1 cellular context compared by ENCODE assay signal in the genomic region with DNA sequence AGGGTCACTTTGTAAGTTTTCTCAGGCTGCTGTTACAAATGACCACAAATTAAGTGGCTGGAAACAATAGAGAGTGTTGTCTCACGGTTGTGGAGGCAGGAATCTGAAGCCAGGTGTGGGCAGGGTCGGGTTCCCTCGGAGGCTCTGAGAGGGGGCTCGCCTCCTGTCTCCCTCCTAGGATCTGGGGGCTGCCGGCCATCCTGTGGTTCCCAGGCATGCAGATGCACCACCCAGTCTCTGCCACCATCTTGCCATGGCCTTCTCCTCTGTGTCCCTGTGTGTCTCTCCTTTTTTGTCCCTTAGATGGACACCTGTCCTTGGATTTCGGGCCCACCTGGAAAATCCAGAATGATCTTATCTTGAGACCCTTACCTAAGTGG.
TF ChIP-seq lines count a peak whose summit lies in the region.

No MANE protein-coding gene starts in this region.

TF ChIP-seq in GM12878, 131 proteins besides CTCF, POLR2A, EP300 and RAD21 (continued from another document):
- TF ChIP-seq, protein P1, sequence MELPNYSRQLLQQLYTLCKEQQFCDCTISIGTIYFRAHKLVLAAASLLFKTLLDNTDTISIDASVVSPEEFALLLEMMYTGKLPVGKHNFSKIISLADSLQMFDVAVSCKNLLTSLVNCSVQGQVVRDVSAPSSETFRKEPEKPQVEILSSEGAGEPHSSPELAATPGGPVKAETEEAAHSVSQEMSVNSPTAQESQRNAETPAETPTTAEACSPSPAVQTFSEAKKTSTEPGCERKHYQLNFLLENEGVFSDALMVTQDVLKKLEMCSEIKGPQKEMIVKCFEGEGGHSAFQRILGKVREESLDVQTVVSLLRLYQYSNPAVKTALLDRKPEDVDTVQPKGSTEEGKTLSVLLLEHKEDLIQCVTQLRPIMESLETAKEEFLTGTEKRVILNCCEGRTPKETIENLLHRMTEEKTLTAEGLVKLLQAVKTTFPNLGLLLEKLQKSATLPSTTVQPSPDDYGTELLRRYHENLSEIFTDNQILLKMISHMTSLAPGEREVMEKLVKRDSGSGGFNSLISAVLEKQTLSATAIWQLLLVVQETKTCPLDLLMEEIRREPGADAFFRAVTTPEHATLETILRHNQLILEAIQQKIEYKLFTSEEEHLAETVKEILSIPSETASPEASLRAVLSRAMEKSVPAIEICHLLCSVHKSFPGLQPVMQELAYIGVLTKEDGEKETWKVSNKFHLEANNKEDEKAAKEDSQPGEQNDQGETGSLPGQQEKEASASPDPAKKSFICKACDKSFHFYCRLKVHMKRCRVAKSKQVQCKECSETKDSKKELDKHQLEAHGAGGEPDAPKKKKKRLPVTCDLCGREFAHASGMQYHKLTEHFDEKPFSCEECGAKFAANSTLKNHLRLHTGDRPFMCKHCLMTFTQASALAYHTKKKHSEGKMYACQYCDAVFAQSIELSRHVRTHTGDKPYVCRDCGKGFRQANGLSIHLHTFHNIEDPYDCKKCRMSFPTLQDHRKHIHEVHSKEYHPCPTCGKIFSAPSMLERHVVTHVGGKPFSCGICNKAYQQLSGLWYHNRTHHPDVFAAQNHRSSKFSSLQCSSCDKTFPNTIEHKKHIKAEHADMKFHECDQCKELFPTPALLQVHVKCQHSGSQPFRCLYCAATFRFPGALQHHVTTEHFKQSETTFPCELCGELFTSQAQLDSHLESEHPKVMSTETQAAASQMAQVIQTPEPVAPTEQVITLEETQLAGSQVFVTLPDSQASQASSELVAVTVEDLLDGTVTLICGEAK (IDR thresholded peaks at IDR 0.05; ENCODE audit: borderline replicate concordance), result no peak
- TF ChIP-seq POU2F2 (IDR thresholded peaks at IDR 0.05; ENCODE audit: borderline replicate concordance, low read depth, low read length), result no peak
- no peak for TF ChIP-seq HCFC1 (IDR thresholded peaks at IDR 0.05; ENCODE audit: low read length)
- TF ChIP-seq, protein P2, sequence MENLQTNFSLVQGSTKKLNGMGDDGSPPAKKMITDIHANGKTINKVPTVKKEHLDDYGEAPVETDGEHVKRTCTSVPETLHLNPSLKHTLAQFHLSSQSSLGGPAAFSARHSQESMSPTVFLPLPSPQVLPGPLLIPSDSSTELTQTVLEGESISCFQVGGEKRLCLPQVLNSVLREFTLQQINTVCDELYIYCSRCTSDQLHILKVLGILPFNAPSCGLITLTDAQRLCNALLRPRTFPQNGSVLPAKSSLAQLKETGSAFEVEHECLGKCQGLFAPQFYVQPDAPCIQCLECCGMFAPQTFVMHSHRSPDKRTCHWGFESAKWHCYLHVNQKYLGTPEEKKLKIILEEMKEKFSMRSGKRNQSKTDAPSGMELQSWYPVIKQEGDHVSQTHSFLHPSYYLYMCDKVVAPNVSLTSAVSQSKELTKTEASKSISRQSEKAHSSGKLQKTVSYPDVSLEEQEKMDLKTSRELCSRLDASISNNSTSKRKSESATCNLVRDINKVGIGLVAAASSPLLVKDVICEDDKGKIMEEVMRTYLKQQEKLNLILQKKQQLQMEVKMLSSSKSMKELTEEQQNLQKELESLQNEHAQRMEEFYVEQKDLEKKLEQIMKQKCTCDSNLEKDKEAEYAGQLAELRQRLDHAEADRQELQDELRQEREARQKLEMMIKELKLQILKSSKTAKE (IDR thresholded peaks at IDR 0.05; ENCODE audit: low read depth, poor library complexity, severe bottlenecking), result no peak
- TF ChIP-seq SP1 (IDR thresholded peaks at IDR 0.05; ENCODE audit: low read depth, low read length), result no peak
- TF ChIP-seq FOXK2 (IDR thresholded peaks at IDR 0.05), result no peak
- TF ChIP-seq, protein P3, sequence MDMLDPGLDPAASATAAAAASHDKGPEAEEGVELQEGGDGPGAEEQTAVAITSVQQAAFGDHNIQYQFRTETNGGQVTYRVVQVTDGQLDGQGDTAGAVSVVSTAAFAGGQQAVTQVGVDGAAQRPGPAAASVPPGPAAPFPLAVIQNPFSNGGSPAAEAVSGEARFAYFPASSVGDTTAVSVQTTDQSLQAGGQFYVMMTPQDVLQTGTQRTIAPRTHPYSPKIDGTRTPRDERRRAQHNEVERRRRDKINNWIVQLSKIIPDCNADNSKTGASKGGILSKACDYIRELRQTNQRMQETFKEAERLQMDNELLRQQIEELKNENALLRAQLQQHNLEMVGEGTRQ (IDR thresholded peaks at IDR 0.05; ENCODE audit: borderline replicate concordance, low read depth, low read length), result no peak
- TF ChIP-seq JUND (IDR thresholded peaks at IDR 0.05; ENCODE audit: low read depth, low read length), result no peak
- no peak for TF ChIP-seq POLR2AphosphoS5 (IDR thresholded peaks at IDR 0.05; ENCODE audit: low read length)
- no peak for TF ChIP-seq SREBF2 (IDR thresholded peaks at IDR 0.05; ENCODE audit: low read length)
- no peak for TF ChIP-seq CHD1 (IDR thresholded peaks at IDR 0.05; ENCODE audit: low read depth, low read length)
- no peak for TF ChIP-seq POLR2AphosphoS2 (IDR thresholded peaks at IDR 0.05; ENCODE audit: low read depth, low read length)
- TF ChIP-seq CBFB (IDR thresholded peaks at IDR 0.05; ENCODE audit: low read depth), result peak; percentile 19; the same call in 1 of the 2 replicates
- TF ChIP-seq, protein P4, sequence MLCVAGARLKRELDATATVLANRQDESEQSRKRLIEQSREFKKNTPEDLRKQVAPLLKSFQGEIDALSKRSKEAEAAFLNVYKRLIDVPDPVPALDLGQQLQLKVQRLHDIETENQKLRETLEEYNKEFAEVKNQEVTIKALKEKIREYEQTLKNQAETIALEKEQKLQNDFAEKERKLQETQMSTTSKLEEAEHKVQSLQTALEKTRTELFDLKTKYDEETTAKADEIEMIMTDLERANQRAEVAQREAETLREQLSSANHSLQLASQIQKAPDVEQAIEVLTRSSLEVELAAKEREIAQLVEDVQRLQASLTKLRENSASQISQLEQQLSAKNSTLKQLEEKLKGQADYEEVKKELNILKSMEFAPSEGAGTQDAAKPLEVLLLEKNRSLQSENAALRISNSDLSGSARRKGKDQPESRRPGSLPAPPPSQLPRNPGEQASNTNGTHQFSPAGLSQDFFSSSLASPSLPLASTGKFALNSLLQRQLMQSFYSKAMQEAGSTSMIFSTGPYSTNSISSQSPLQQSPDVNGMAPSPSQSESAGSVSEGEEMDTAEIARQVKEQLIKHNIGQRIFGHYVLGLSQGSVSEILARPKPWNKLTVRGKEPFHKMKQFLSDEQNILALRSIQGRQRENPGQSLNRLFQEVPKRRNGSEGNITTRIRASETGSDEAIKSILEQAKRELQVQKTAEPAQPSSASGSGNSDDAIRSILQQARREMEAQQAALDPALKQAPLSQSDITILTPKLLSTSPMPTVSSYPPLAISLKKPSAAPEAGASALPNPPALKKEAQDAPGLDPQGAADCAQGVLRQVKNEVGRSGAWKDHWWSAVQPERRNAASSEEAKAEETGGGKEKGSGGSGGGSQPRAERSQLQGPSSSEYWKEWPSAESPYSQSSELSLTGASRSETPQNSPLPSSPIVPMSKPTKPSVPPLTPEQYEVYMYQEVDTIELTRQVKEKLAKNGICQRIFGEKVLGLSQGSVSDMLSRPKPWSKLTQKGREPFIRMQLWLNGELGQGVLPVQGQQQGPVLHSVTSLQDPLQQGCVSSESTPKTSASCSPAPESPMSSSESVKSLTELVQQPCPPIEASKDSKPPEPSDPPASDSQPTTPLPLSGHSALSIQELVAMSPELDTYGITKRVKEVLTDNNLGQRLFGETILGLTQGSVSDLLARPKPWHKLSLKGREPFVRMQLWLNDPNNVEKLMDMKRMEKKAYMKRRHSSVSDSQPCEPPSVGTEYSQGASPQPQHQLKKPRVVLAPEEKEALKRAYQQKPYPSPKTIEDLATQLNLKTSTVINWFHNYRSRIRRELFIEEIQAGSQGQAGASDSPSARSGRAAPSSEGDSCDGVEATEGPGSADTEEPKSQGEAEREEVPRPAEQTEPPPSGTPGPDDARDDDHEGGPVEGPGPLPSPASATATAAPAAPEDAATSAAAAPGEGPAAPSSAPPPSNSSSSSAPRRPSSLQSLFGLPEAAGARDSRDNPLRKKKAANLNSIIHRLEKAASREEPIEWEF (IDR thresholded peaks at IDR 0.05; ENCODE audit: insufficient replicate concordance, low read depth, low read length), result no peak
- no peak for TF ChIP-seq TAF1 (IDR thresholded peaks at IDR 0.05; ENCODE audit: borderline replicate concordance, low read depth, low read length)
- no peak for TF ChIP-seq STAT3 (IDR thresholded peaks at IDR 0.05; ENCODE audit: low read depth, low read length)
- TF ChIP-seq, protein P5, sequence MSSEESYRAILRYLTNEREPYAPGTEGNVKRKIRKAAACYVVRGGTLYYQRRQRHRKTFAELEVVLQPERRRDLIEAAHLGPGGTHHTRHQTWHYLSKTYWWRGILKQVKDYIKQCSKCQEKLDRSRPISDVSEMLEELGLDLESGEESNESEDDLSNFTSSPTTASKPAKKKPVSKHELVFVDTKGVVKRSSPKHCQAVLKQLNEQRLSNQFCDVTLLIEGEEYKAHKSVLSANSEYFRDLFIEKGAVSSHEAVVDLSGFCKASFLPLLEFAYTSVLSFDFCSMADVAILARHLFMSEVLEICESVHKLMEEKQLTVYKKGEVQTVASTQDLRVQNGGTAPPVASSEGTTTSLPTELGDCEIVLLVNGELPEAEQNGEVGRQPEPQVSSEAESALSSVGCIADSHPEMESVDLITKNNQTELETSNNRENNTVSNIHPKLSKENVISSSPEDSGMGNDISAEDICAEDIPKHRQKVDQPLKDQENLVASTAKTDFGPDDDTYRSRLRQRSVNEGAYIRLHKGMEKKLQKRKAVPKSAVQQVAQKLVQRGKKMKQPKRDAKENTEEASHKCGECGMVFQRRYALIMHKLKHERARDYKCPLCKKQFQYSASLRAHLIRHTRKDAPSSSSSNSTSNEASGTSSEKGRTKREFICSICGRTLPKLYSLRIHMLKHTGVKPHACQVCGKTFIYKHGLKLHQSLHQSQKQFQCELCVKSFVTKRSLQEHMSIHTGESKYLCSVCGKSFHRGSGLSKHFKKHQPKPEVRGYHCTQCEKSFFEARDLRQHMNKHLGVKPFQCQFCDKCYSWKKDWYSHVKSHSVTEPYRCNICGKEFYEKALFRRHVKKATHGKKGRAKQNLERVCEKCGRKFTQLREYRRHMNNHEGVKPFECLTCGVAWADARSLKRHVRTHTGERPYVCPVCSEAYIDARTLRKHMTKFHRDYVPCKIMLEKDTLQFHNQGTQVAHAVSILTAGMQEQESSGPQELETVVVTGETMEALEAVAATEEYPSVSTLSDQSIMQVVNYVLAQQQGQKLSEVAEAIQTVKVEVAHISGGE (CRISPR knock-in tag; IDR thresholded peaks at IDR 0.05), result no peak
- TF ChIP-seq, protein P6, sequence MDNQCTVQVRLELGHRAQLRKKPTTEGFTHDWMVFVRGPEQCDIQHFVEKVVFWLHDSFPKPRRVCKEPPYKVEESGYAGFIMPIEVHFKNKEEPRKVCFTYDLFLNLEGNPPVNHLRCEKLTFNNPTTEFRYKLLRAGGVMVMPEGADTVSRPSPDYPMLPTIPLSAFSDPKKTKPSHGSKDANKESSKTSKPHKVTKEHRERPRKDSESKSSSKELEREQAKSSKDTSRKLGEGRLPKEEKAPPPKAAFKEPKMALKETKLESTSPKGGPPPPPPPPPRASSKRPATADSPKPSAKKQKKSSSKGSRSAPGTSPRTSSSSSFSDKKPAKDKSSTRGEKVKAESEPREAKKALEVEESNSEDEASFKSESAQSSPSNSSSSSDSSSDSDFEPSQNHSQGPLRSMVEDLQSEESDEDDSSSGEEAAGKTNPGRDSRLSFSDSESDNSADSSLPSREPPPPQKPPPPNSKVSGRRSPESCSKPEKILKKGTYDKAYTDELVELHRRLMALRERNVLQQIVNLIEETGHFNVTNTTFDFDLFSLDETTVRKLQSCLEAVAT (IDR thresholded peaks at IDR 0.05), result 0 out of 2 replicates have a peak, but pooled peaks have one; percentile 8
- no peak for TF ChIP-seq RB1 (IDR thresholded peaks at IDR 0.05; ENCODE audit: borderline replicate concordance)
- TF ChIP-seq CREM (IDR thresholded peaks at IDR 0.05; ENCODE audit: low read depth), result no peak
- TF ChIP-seq STAT1 (conservative IDR thresholded peaks at IDR 0.05), result no peak
- no peak for TF ChIP-seq YY1 (IDR thresholded peaks at IDR 0.05; ENCODE audit: low read depth, low read length)
- TF ChIP-seq ZNF384 (IDR thresholded peaks at IDR 0.05; ENCODE audit: borderline replicate concordance, low read depth, low read length), result no peak
- no peak for TF ChIP-seq CREB1 (IDR thresholded peaks at IDR 0.05; ENCODE audit: low read depth)
- no peak for TF ChIP-seq MXI1 (IDR thresholded peaks at IDR 0.05; ENCODE audit: low read depth, low read length)
- TF ChIP-seq MYB (IDR thresholded peaks at IDR 0.05; ENCODE audit: borderline replicate concordance, low read depth, low read length), result no peak
- TF ChIP-seq PAX5 (IDR thresholded peaks at IDR 0.05; ENCODE audit: borderline replicate concordance, low read depth, low read length), result no peak
- no peak for TF ChIP-seq GABPA (IDR thresholded peaks at IDR 0.05; ENCODE audit: low read depth)
- TF ChIP-seq PML (IDR thresholded peaks at IDR 0.05; ENCODE audit: low read length), result no peak
- no peak for TF ChIP-seq RFX5 (IDR thresholded peaks at IDR 0.05; ENCODE audit: low read depth, low read length)
- no peak for TF ChIP-seq BHLHE40 (IDR thresholded peaks at IDR 0.05; ENCODE audit: borderline replicate concordance in 1 of 2, low read depth in 2 of 2, low read length in 1 of 2)
- TF ChIP-seq, protein P7, sequence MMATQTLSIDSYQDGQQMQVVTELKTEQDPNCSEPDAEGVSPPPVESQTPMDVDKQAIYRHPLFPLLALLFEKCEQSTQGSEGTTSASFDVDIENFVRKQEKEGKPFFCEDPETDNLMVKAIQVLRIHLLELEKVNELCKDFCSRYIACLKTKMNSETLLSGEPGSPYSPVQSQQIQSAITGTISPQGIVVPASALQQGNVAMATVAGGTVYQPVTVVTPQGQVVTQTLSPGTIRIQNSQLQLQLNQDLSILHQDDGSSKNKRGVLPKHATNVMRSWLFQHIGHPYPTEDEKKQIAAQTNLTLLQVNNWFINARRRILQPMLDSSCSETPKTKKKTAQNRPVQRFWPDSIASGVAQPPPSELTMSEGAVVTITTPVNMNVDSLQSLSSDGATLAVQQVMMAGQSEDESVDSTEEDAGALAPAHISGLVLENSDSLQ (IDR thresholded peaks at IDR 0.05), result no peak
- peak; percentile 14; the same call in 1 of the 2 replicates for TF ChIP-seq HDGF (IDR thresholded peaks at IDR 0.05)
- TF ChIP-seq, protein P8, sequence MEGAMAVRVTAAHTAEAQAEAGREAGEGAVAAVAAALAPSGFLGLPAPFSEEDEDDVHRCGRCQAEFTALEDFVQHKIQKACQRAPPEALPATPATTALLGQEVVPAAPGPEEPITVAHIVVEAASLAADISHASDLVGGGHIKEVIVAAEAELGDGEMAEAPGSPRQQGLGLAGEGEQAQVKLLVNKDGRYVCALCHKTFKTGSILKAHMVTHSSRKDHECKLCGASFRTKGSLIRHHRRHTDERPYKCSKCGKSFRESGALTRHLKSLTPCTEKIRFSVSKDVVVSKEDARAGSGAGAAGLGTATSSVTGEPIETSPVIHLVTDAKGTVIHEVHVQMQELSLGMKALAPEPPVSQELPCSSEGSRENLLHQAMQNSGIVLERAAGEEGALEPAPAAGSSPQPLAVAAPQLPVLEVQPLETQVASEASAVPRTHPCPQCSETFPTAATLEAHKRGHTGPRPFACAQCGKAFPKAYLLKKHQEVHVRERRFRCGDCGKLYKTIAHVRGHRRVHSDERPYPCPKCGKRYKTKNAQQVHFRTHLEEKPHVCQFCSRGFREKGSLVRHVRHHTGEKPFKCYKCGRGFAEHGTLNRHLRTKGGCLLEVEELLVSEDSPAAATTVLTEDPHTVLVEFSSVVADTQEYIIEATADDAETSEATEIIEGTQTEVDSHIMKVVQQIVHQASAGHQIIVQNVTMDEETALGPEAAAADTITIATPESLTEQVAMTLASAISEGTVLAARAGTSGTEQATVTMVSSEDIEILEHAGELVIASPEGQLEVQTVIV (IDR thresholded peaks at IDR 0.05; ENCODE audit: borderline replicate concordance, partially characterized antibody), result no peak
- no peak for TF ChIP-seq ZNF24 (IDR thresholded peaks at IDR 0.05)
